In genomic region chr10:43238462-43238861, GRCh38 we compare ENCODE assay signal across 1 cellular context.
TF ChIP-seq lines count a peak whose summit lies in the region.

No MANE protein-coding gene starts in this region.

TF ChIP-seq in IMR-90, 13 proteins besides CTCF, POLR2A, EP300 and RAD21:
- TF ChIP-seq BHLHE40 (IDR thresholded peaks at IDR 0.05; ENCODE audit: low read depth, low read length), result no peak
- TF ChIP-seq NFE2L2 (IDR thresholded peaks at IDR 0.05; ENCODE audit: low read depth, low read length), result no peak
- TF ChIP-seq CEBPB (IDR thresholded peaks at IDR 0.05; ENCODE audit: low read depth, low read length), result no peak
- no peak for TF ChIP-seq MAZ (IDR thresholded peaks at IDR 0.05; ENCODE audit: borderline replicate concordance, low read depth, low read length)
- TF ChIP-seq CHD1 (IDR thresholded peaks at IDR 0.05; ENCODE audit: low read depth, low read length), result no peak
- no peak for TF ChIP-seq RFX5 (IDR thresholded peaks at IDR 0.05; ENCODE audit: low read depth, low read length)
- no peak for TF ChIP-seq MXI1 (IDR thresholded peaks at IDR 0.05; ENCODE audit: borderline replicate concordance, low read depth, low read length)
